9 cellular contexts compared by ENCODE assay signal in genomic region chr3:49377483-49377882, GRCh38. TPM values are rescaled to one million over a fixed set of nuclear protein-coding genes. Genes with fewer than 3 reads are reported as not detected.
DNase-seq lines count a peak whose midpoint lies in the region; ATAC-seq and TF ChIP-seq lines count a peak whose summit lies in the region.
"Had no signal": no experiment of that assay in that cellular context is flagged by ENCODE, and none has a peak within 500 bp of the region (broad histone marks: within the 10 kb centered on the region; RNA-seq: fewer than 3 reads in every experiment).

No MANE protein-coding gene starts in this region.

- H3K36me3 ChIP-seq in GM23338 (ENCODE audit: insufficient read depth) (0 out of 2 replicates have a peak, but pooled peaks cover 18% of the 10 kb centered on the region), adrenal gland (replicated peaks in 1 of 2) (peaks cover 0 to 30% of the 10 kb centered on the region in 2 donors)

- peaks cover 9% of the 10 kb centered on the region for H3F3A ChIP-seq in GM23338 (replicated peaks; ENCODE audit: low read depth)

- H3K4me2 ChIP-seq in GM23338, result no peak overlapping the region

- peaks cover 96% of the 10 kb centered on the region for H3K79me2 ChIP-seq in GM23338 (replicated peaks; ENCODE audit: insufficient read depth)

- H3K9me2 ChIP-seq in GM23338 (ENCODE audit: insufficient read depth), result no peaks in the 10 kb centered on the region

- H2AFZ ChIP-seq in GM23338, result no peak overlapping the region

- H3K27ac ChIP-seq in GM23338 (ENCODE audit: low read depth) (0 out of 2 replicates have a peak overlapping the region, but pooled peaks have one; percentile 74), adrenal gland (peak overlapping the region in 1 of 5 donors; percentile 27)

- H3K36me3 Mint-ChIP-seq in GM23338 (ENCODE audit: low read depth), result peaks cover 30% of the 10 kb centered on the region

- no peak for TF ChIP-seq POLR2A in adrenal gland (IDR thresholded peaks at IDR 0.05)

- WGBS in adrenal gland, 4 donors, result 85 to 100% (median 88%) methylated on average over 1 of the region's 1 CpG

- H3K4me1 ChIP-seq in GM23338 (ENCODE audit: insufficient read depth) (0 out of 2 replicates have a peak, but pooled peaks cover 3% of the 10 kb centered on the region), adrenal gland (replicated peaks in 1 of 2) (peaks cover 0 to 22% of the 10 kb centered on the region in 2 donors)

- no peaks in the 10 kb centered on the region for H3K9me3 Mint-ChIP-seq in GM23338

- peaks cover 3% of the 10 kb centered on the region; the same call in 1 of the 3 replicates for H3K4me1 Mint-ChIP-seq in GM23338

- peak overlapping the region; percentile 74 for H3K27ac Mint-ChIP-seq in GM23338

- H3K4me3 ChIP-seq in GM23338 (no peak overlapping the region), adrenal gland (no peak overlapping the region)

- no peak overlapping the region for H3K4me3 Mint-ChIP-seq in GM23338

- no peaks in the 10 kb centered on the region for H3K9me3 ChIP-seq in adrenal gland (replicated peaks in 1 of 3)

- DNase-seq in GM23338 (ENCODE audit: low spot score), result no peak
- DNase-seq in activated CD4-positive, alpha-beta T cell treated with anti-CD3 and anti-CD28 coated beads for 1 hour, result peak; percentile 8
- DNase-seq in dedifferentiated amniotic fluid mesenchymal stem cell (ENCODE audit: extremely low spot score), result peak; percentile 31
- DNase-seq in stimulated activated CD4-positive, alpha-beta T cell treated with anti-CD3 and anti-CD28 coated beads, Interleukin-4, amount 100 ng/mL, for 48 hours (ENCODE audit: low read depth in 2 of 2), result peak; percentile 29 to 41
- no peak for DNase-seq in adrenal gland
- DNase-seq in NCI-H1694 (lab: John Stamatoyannopoulos, UW), result no peak
- DNase-seq in NCI-H2029 (lab: John Stamatoyannopoulos, UW), result no peak

- peaks cover 3% of the 10 kb centered on the region for H3K27me3 Mint-ChIP-seq in GM23338 (ENCODE audit: insufficient read depth, low read depth, poor library complexity)

- H4K20me1 ChIP-seq in GM23338 (replicated peaks; ENCODE audit: insufficient read depth), result peaks cover 45% of the 10 kb centered on the region

- ATAC-seq in GM23338 (peak; percentile 38; the same call in 2 of the 3 replicates), GM18861 (IDR thresholded peaks at IDR 0.05; ENCODE audit: unreplicated experiment) (no peak)
- ATAC-seq: Panc1 had no signal

- intact Hi-C loops in adrenal gland (cut with DNase I), result no loop called here

- TF ChIP-seq CTCF in GM23338 (conservative IDR thresholded peaks at IDR 0.05; ENCODE audit: low read depth in 2 of 2) (no peak), adrenal gland (IDR thresholded peaks at IDR 0.05) (no peak)

- H3K27me3 ChIP-seq in GM23338 (ENCODE audit: insufficient read depth), result no peaks in the 10 kb centered on the region
- H3K27me3 ChIP-seq in adrenal gland, result no peaks in the 10 kb centered on the region

TF ChIP-seq in GM23338, 12 proteins besides CTCF, POLR2A, EP300 and RAD21:
- TF ChIP-seq EZH2phosphoT487 (IDR thresholded peaks at IDR 0.05; ENCODE audit: unreplicated experiment), result no peak

RNA-seq across cellular contexts. Expression of gene GPX1, which starts 19.3 kb away (rescaled TPM):
- 228 and 247 TPM in 2 replicates for total RNA-seq in GM23338 (2014; rRNA removed; shearing (Covaris generic))
- polyA plus RNA-seq in GM23338 (2016; fragmentation: Nextera tagmentation; extraction: Ambion mirVana) (394 and 404 TPM in 2 replicates), adrenal gland (100 to 1,000 TPM in 2 of 3 donors, 10 to 100 TPM in 1; 60.3 to 942 (median 567) TPM)
- 1,000 to 10,000 TPM in 2 of 8 donors, 100 to 1,000 TPM in 6; 429 to 1,200 (median 517) TPM for total RNA-seq in adrenal gland

RNA-seq across cellular contexts. Expression of gene RHOA, which starts 34.3 kb away (rescaled TPM):
- total RNA-seq in GM23338 (2014; rRNA removed; shearing (Covaris generic)), result 373 and 421 TPM in 2 replicates
- polyA plus RNA-seq in GM23338 (2016; fragmentation: Nextera tagmentation; extraction: Ambion mirVana) (234 and 248 TPM in 2 replicates), adrenal gland (100 to 1,000 TPM; 185 to 796 (median 189) TPM)
- 100 to 1,000 TPM; 357 to 913 (median 482) TPM for total RNA-seq in adrenal gland

RNA-seq across cellular contexts. Expression of gene TCTA, which starts 34.7 kb away (rescaled TPM):
- total RNA-seq in GM23338 (2014; rRNA removed; shearing (Covaris generic)), result 5.0 and 9.7 TPM in 2 replicates
- polyA plus RNA-seq in GM23338 (2016; fragmentation: Nextera tagmentation; extraction: Ambion mirVana), result 3.9 and 4.0 TPM in 2 replicates
- total RNA-seq in adrenal gland, result 10 to 100 TPM; 31.7 to 83.3 (median 46.0) TPM
- polyA plus RNA-seq in adrenal gland, result 100 to 1,000 TPM in 1 of 3 donors, 10 to 100 TPM in 2; 26.9 to 116 (median 33.7) TPM

RNA-seq across cellular contexts. Expression of gene USP4, which starts 37.6 kb away (rescaled TPM):
- total RNA-seq in GM23338 (2014; rRNA removed; shearing (Covaris generic)), result 13.3 and 16.9 TPM in 2 replicates
- 20.3 and 27.8 TPM in 2 replicates for polyA plus RNA-seq in GM23338 (2016; fragmentation: Nextera tagmentation; extraction: Ambion mirVana)
- 10 to 100 TPM; 14.2 to 56.9 (median 40.0) TPM for total RNA-seq in adrenal gland
- 10 to 100 TPM; 41.4 to 71.0 (median 53.4) TPM for polyA plus RNA-seq in adrenal gland

RNA-seq across cellular contexts. Expression of gene AMT, which starts 44.8 kb away (rescaled TPM):
- 32.8 and 39.9 TPM in 2 replicates for total RNA-seq in GM23338 (2014; rRNA removed; shearing (Covaris generic))
- polyA plus RNA-seq in GM23338 (2016; fragmentation: Nextera tagmentation; extraction: Ambion mirVana) (34.1 and 35.6 TPM in 2 replicates), adrenal gland (10 to 100 TPM; 18.9 to 55.8 (median 22.9) TPM)
- total RNA-seq in adrenal gland, result 10 to 100 TPM in 7 of 8 donors, 1 to 10 TPM in 1; 5.6 to 33.0 (median 19.9) TPM

Comparison
In these comparisons a context has a peak if more than half of its experiments do, and no peak if none do; other contexts are left out.
1. DNase-seq: peak in activated CD4-positive, alpha-beta T cell treated with anti-CD3 and anti-CD28 coated beads for 1 hour (single experiment), dedifferentiated amniotic fluid mesenchymal stem cell (single experiment) and stimulated activated CD4-positive, alpha-beta T cell treated with anti-CD3 and anti-CD28 coated beads, Interleukin-4, amount 100 ng/mL, for 48 hours (2 of 2); none in GM23338 (single experiment), adrenal gland (0 of 7), NCI-H1694 (single experiment) and NCI-H2029 (single experiment).